In the genomic region with DNA sequence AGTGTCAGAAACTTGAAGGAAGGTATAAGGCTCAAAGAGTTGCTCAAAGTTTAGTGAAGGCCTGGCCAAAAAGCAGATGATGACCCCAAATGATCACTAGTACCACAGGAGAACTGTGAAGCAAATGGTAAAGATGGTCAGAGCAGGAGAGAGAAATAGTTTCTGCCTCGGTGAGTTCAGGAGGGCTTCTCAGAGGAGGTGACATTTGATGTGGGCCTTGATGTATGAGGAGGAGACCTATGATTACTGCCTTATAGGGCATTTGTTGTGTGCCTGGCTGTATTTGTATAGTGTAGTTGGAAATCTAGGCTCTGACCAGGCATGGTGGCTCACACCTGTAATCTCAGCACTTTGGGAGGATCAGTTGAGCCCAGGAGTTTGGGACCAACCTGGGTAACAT, we compare ENCODE assay signal across 23 cellular contexts. TPM values are rescaled to one million over a fixed set of nuclear protein-coding genes. Genes with fewer than 3 reads are reported as not detected.
A peak's percentile ranks its signal among the peaks of the same experiment; 100 is the strongest.
DNase-seq lines count a peak whose midpoint lies in the region; ATAC-seq, FAIRE-seq and TF ChIP-seq lines count a peak whose summit lies in the region.
"Had no signal": no experiment of that assay in that cellular context is flagged by ENCODE, and none has a peak within 500 bp of the region (broad histone marks: within the 10 kb centered on the region; RNA-seq: fewer than 3 reads in every experiment).

No MANE protein-coding gene starts in this region.

- peaks cover 32% of the 10 kb centered on the region for H3K36me3 ChIP-seq in ACC112 (ENCODE audit: insufficient read depth, low read length)
- peaks cover 43% of the 10 kb centered on the region for H3K36me3 ChIP-seq in bronchial epithelial cell (ENCODE audit: control insufficient read depth, insufficient read depth, low read length)
- H3K36me3 ChIP-seq in neural progenitor cell: no peaks in the 10 kb centered on the region

- peaks cover 57% of the 10 kb centered on the region for H3K4me1 ChIP-seq in ACC112 (ENCODE audit: control insufficient read depth, insufficient read depth, low read length, unreplicated experiment)
- peaks cover 15% of the 10 kb centered on the region for H3K4me1 ChIP-seq in neural progenitor cell

- H3K4me1 Mint-ChIP-seq in HFFc6 (ENCODE audit: low read depth) (peaks cover 44% of the 10 kb centered on the region), neural progenitor cell (peaks cover 37% of the 10 kb centered on the region)
- peaks cover 1% of the 10 kb centered on the region for H3K4me1 Mint-ChIP-seq in activated T-helper 2 cell treated with anti-CD3 and anti-CD28 coated beads, Interferon-gamma antibody, Interleukin-2, Interleukin-4, amounts not matched to agents 10 μg/mL and 5 μg/mL and 100 μg/mL, durations not matched to agents 14 hours and 24 hours and 36 hours (ENCODE audit: low read depth)
- H3K4me1 Mint-ChIP-seq: B cell had no signal

- H2AFZ ChIP-seq in ACC112 (ENCODE audit: low read length, unreplicated experiment) (no peak overlapping the region), neural progenitor cell (replicated peaks) (no peak overlapping the region)
- H2AFZ ChIP-seq: GM23248 had no signal

- no peaks in the 10 kb centered on the region for H3K79me2 ChIP-seq in ACC112 (ENCODE audit: control insufficient read depth, insufficient read depth, low read length, unreplicated experiment)
- no peaks in the 10 kb centered on the region for H3K79me2 ChIP-seq in neural progenitor cell (ENCODE audit: low read depth)

- intact Hi-C loops in activated T-helper 2 cell treated with anti-CD3 and anti-CD28 coated beads, Interferon-gamma antibody, Interleukin-2, Interleukin-4, amounts not matched to agents 10 μg/mL and 5 μg/mL and 100 μg/mL, durations not matched to agents 14 hours and 24 hours and 36 hours (cut with micrococcal nuclease): no loop called here

- H3K36me3 Mint-ChIP-seq in HFFc6 (ENCODE audit: low read depth) (peaks cover 58% of the 10 kb centered on the region), neural progenitor cell (peaks cover 17% of the 10 kb centered on the region)
- peaks cover 20% of the 10 kb centered on the region for H3K36me3 Mint-ChIP-seq in activated T-helper 2 cell treated with anti-CD3 and anti-CD28 coated beads, Interferon-gamma antibody, Interleukin-2, Interleukin-4, amounts not matched to agents 10 μg/mL and 5 μg/mL and 100 μg/mL, durations not matched to agents 14 hours and 24 hours and 36 hours (ENCODE audit: low read depth)

- H3K4me2 ChIP-seq in neural progenitor cell: no peak overlapping the region

- H3K27ac ChIP-seq in ACC112 (ENCODE audit: low read depth, low read length): peak overlapping the region; percentile 87
- no peak overlapping the region for H3K27ac ChIP-seq in neural progenitor cell
- H3K27ac ChIP-seq: SK-N-MC had no signal

- ATAC-seq in GM19328 (IDR thresholded peaks at IDR 0.05; ENCODE audit: unreplicated experiment): no peak
- ATAC-seq: GM12878 had no signal

- H3K27ac Mint-ChIP-seq in HFFc6 (peak overlapping the region; percentile 96), neural progenitor cell (peak overlapping the region; percentile 8)
- H3K27ac Mint-ChIP-seq in activated T-helper 2 cell treated with anti-CD3 and anti-CD28 coated beads, Interferon-gamma antibody, Interleukin-2, Interleukin-4, amounts not matched to agents 10 μg/mL and 5 μg/mL and 100 μg/mL, durations not matched to agents 14 hours and 24 hours and 36 hours: no peak overlapping the region
- H3K27ac Mint-ChIP-seq: B cell; CD4-positive, alpha-beta T cell had no signal

- H3K4me3 Mint-ChIP-seq in HFFc6 (no peak overlapping the region), neural progenitor cell (no peak overlapping the region)
- H3K4me3 Mint-ChIP-seq in activated T-helper 2 cell treated with anti-CD3 and anti-CD28 coated beads, Interferon-gamma antibody, Interleukin-2, Interleukin-4, amounts not matched to agents 10 μg/mL and 5 μg/mL and 100 μg/mL, durations not matched to agents 14 hours and 24 hours and 36 hours (ENCODE audit: low read depth): no peak overlapping the region
- H3K4me3 Mint-ChIP-seq: B cell; CD4-positive, alpha-beta T cell; IgD-negative memory B cell had no signal

- peak; percentile 70 for FAIRE-seq in bronchial epithelial cell (lab: Jason Lieb, UNC)
- FAIRE-seq: G401.6, GM12878 had no signal

- H3K9me3 Mint-ChIP-seq in HFFc6: peaks cover 6% of the 10 kb centered on the region; the same call in 1 of the 2 replicates
- no peaks in the 10 kb centered on the region for H3K9me3 Mint-ChIP-seq in neural progenitor cell
- no peaks in the 10 kb centered on the region for H3K9me3 Mint-ChIP-seq in activated T-helper 2 cell treated with anti-CD3 and anti-CD28 coated beads, Interferon-gamma antibody, Interleukin-2, Interleukin-4, amounts not matched to agents 10 μg/mL and 5 μg/mL and 100 μg/mL, durations not matched to agents 14 hours and 24 hours and 36 hours
- H3K9me3 Mint-ChIP-seq: CD4-positive, alpha-beta T cell; IgD-negative memory B cell had no signal

- TF ChIP-seq CTCF in HFFc6 (IDR thresholded peaks at IDR 0.05) (no peak), bronchial epithelial cell (IDR thresholded peaks at IDR 0.05; ENCODE audit: insufficient read depth, low read length, severe bottlenecking) (no peak), neural progenitor cell (IDR thresholded peaks at IDR 0.05) (no peak)

- DNase-seq in HFFc6: no peak
- DNase-seq in bronchial epithelial cell (ENCODE audit: low read depth): no peak
- no peak for DNase-seq in neural progenitor cell (ENCODE audit: low spot score)
- no peak for DNase-seq in T-helper 2 cell
- DNase-seq in AG20443 (ENCODE audit: low spot score): no peak
- no peak for DNase-seq in activated T-helper 2 cell treated with anti-CD3 and anti-CD28 coated beads, Interferon-gamma antibody, Interleukin-2, Interleukin-4, amounts not matched to agents 10 μg/mL and 5 μg/mL and 100 μg/mL, durations not matched to agents 14 hours and 24 hours and 36 hours (ENCODE audit: low spot score)
- DNase-seq: CD4-positive, alpha-beta T cell; DND-41; GM23248; HCEC 1CT; NCI-H1417; NCI-H1930; NCI-H446; OCI-M1 had no signal

- H3F3A ChIP-seq in neural progenitor cell (ENCODE audit: low read depth): peaks cover 2% of the 10 kb centered on the region

- no peak overlapping the region for H3K9ac ChIP-seq in neural progenitor cell
- H3K9ac ChIP-seq: GM23248 had no signal

- H3K9me3 ChIP-seq in neural progenitor cell (ENCODE audit: low read depth): no peaks in the 10 kb centered on the region

- H4K20me1 ChIP-seq in neural progenitor cell (ENCODE audit: low read depth): no peaks in the 10 kb centered on the region

- H3K4me3 ChIP-seq in ACC112 (ENCODE audit: low read depth, low read length): no peak overlapping the region
- no peak overlapping the region for H3K4me3 ChIP-seq in bronchial epithelial cell (ENCODE audit: low read depth, low read length)
- no peak overlapping the region for H3K4me3 ChIP-seq in neural progenitor cell
- H3K4me3 ChIP-seq: GM12878, GM23248, SK-N-MC had no signal

- H3K27me3 ChIP-seq in ACC112 (ENCODE audit: insufficient read depth, low read length) (no peaks in the 10 kb centered on the region), bronchial epithelial cell (ENCODE audit: control insufficient read depth, insufficient read depth, low read length) (no peaks in the 10 kb centered on the region), neural progenitor cell (no peaks in the 10 kb centered on the region)

- peaks cover 6% of the 10 kb centered on the region for H3K27me3 Mint-ChIP-seq in HFFc6 (ENCODE audit: insufficient read depth)
- peaks cover 3% of the 10 kb centered on the region for H3K27me3 Mint-ChIP-seq in neural progenitor cell (ENCODE audit: insufficient read depth, low read depth)
- no peaks in the 10 kb centered on the region for H3K27me3 Mint-ChIP-seq in activated T-helper 2 cell treated with anti-CD3 and anti-CD28 coated beads, Interferon-gamma antibody, Interleukin-2, Interleukin-4, amounts not matched to agents 10 μg/mL and 5 μg/mL and 100 μg/mL, durations not matched to agents 14 hours and 24 hours and 36 hours (ENCODE audit: low read depth)
- H3K27me3 Mint-ChIP-seq: B cell; CD4-positive, alpha-beta T cell; IgD-negative memory B cell had no signal

RNA-seq across cellular contexts. Expression of gene DNASE1L3, which starts 50.4 kb away (rescaled TPM):
- not detected for total RNA-seq in HFFc6 (2021; fragmentation: NEBNext Ultra II Directional; extraction: Animal tissue kit (Norgen Biotek cat#: 25700))
- total RNA-seq in bronchial epithelial cell: 2.3 TPM in 1 of 2 replicates, not detected in the other
- not detected in 2 replicates for total RNA-seq in neural progenitor cell (ENCODE audit: low replicate concordance)
- not detected in 2 replicates for total RNA-seq in activated T-helper 2 cell treated with anti-CD3 and anti-CD28 coated beads, Interferon-gamma antibody, Interleukin-2, Interleukin-4, amounts not matched to agents 10 μg/mL and 5 μg/mL and 100 μg/mL, durations not matched to agents 14 hours and 24 hours and 36 hours
- total RNA-seq: GM23248, HT-29, LHCN-M2 had no signal
